Comparison of ENCODE assay signal across 10 cellular contexts in genomic region chr21:45001134-45002095, GRCh38.
DNase-seq lines count a peak whose midpoint lies in the region; ATAC-seq, FAIRE-seq and TF ChIP-seq lines count a peak whose summit lies in the region.
"Had no signal": no experiment of that assay in that cellular context is flagged by ENCODE, and none has a peak within 500 bp of the region (broad histone marks: within the 10 kb centered on the region; RNA-seq: fewer than 3 reads in every experiment).

No MANE protein-coding gene starts in this region.

- TF ChIP-seq POLR2A in K562 (conservative IDR thresholded peaks at IDR 0.05): no peak

- no peak overlapping the region for H3K27ac ChIP-seq in K562 (ENCODE audit: extremely low read depth, low read depth, low read length)
- H3K27ac ChIP-seq: Peyer's patch had no signal

- WGBS in K562 (ENCODE audit: insufficient coverage, low coverage, missing lambda C conversion rate): 15% methylated on average over 46 of the region's 46 CpGs

- FAIRE-seq in K562 (lab: Jason Lieb, UNC): no peak

- CTCF ChIA-PET in K562 (lab: Yijun Ruan, JAX; ENCODE audit: low intra/inter-chr PET ratio): interaction anchor here (0.6 kb wide), 1 partner anchor 109 kb away, joined by 3 read pairs; no protein-coding TSS in a partner anchor

- no peak overlapping the region for H2AFZ ChIP-seq in K562 (ENCODE audit: low read depth, low read length)

- H3K36me3 ChIP-seq in K562 (ENCODE audit: control insufficient read depth, insufficient read depth, low read length): no peaks in the 10 kb centered on the region
- H3K36me3 ChIP-seq: Peyer's patch had no signal

- H3K9me3 ChIP-seq in K562 (replicated peaks; ENCODE audit: control insufficient read depth, insufficient read depth, low read depth, low read length): no peaks in the 10 kb centered on the region
- H3K9me3 ChIP-seq: Peyer's patch had no signal

- in situ Hi-C loops in K562 (cut with MboI): no loop called here

- no peak for TF ChIP-seq RAD21 in K562 (CRISPR knock-in tag; conservative IDR thresholded peaks at IDR 0.05 in 1 of 2, IDR thresholded peaks at IDR 0.05 in 1 of 2)

- peaks cover 21 to 55% of the 10 kb centered on the region in 2 experiments; a peak in 4 of 5 replicates for H3K27me3 ChIP-seq in K562 (ENCODE audit: control insufficient read depth in 2 of 2, insufficient read depth in 2 of 2, low read length in 2 of 2)
- H3K27me3 ChIP-seq: Peyer's patch had no signal

- H3K9ac ChIP-seq in K562 (ENCODE audit: insufficient read depth in 1 of 2, low read depth in 2 of 2, low read length in 2 of 2): no peak overlapping the region; a peak in 1 of 4 replicates

- TF ChIP-seq EP300 in K562 (IDR thresholded peaks at IDR 0.05; ENCODE audit: low read length): no peak

- no peak for ATAC-seq in K562
- ATAC-seq in HG02840 (IDR thresholded peaks at IDR 0.05; ENCODE audit: low FRiP score, unreplicated experiment): no peak

- H3K4me3 ChIP-seq in K562: no peak overlapping the region
- H3K4me3 ChIP-seq: Peyer's patch had no signal

- no peaks in the 10 kb centered on the region for H3K9me1 ChIP-seq in K562 (ENCODE audit: control insufficient read depth, insufficient read depth, low read length)

- no peaks in the 10 kb centered on the region for H3K79me2 ChIP-seq in K562 (ENCODE audit: control insufficient read depth, insufficient read depth, low read length)

- BruUV-seq in K562 (replicated peaks; lab: Mats Ljungman, UMichigan): no TSS peak

- intact Hi-C loops in K562 (cut with micrococcal nuclease): no loop called here

- peak; percentile 49 for DNase-seq in activated effector memory CD4-positive, alpha-beta T cell treated with anti-CD3 and anti-CD28 coated beads, Interleukin-2, amount 50 U/mL, for 16 hours
- DNase-seq in activated effector memory CD4-positive, alpha-beta T cell treated with Interleukin-2 at 50 U/mL for 16 hours: no peak
- DNase-seq in K562 (ENCODE audit: extremely low read depth in 1 of 4, low spot score in 3 of 4) (no peak), kidney glomerular epithelial cell (lab: John Stamatoyannopoulos, UW) (peak; percentile 35), ureter (ENCODE audit: low spot score) (peak; percentile 74), NCI-H446 treated with DMSO at 0.1 percent for 48 hours (lab: John Stamatoyannopoulos, UW) (no peak), DMS 273 treated with DMSO at 0.1 percent for 48 hours (lab: John Stamatoyannopoulos, UW) (no peak)
- DNase-seq: activated CD8-positive, alpha-beta memory T cell treated with anti-CD3 and anti-CD28 coated beads, Interleukin-2, amount 50 U/mL, for 48 hours had no signal

- peaks cover 19% of the 10 kb centered on the region; the same call in 1 of the 2 replicates for H4K20me1 ChIP-seq in K562 (replicated peaks; ENCODE audit: control insufficient read depth, insufficient read depth, low read length)

- H3K4me1 ChIP-seq in K562 (replicated peaks in 1 of 2; ENCODE audit: control insufficient read depth in 2 of 2, insufficient read depth in 2 of 2, low read length in 2 of 2): peaks cover 9 to 56% of the 10 kb centered on the region in 2 experiments; a peak in 4 of 5 replicates
- H3K4me1 ChIP-seq: Peyer's patch had no signal

- no peak overlapping the region for H3K4me2 ChIP-seq in K562 (ENCODE audit: insufficient read depth, low read length)

- no peak for TF ChIP-seq CTCF in K562 (IDR thresholded peaks at IDR 0.05 in 2 of 3, conservative IDR thresholded peaks at IDR 0.05 in 1 of 3; ENCODE audit: insufficient read depth in 2 of 3, low read depth in 1 of 3, low read length in 3 of 3)

- POLR2A ChIA-PET in K562 (lab: Yijun Ruan, JAX): interaction anchor here (0.7 to 1.0 kb wide), 2 partner anchors 9 to 426 kb away, joined by 3 read pairs; no protein-coding TSS in a partner anchor

TF ChIP-seq in K562, 482 proteins besides CTCF, POLR2A, EP300 and RAD21:
- TF ChIP-seq CBX8 (IDR thresholded peaks at IDR 0.05; ENCODE audit: borderline replicate concordance, extremely low read depth, low read depth, low read length, poor library complexity, severe bottlenecking) (no peak), ZMIZ1 (IDR thresholded peaks at IDR 0.05; ENCODE audit: low read depth in 2 of 2, low read length in 2 of 2) (no peak), SAFB (IDR thresholded peaks at IDR 0.05; ENCODE audit: borderline replicate concordance, low read depth, low read length) (0 out of 2 replicates have a peak, but pooled peaks have one; percentile 32), ZNF449 (CRISPR knock-in tag; IDR thresholded peaks at IDR 0.05) (no peak)

Comparison
In these comparisons a context has a peak if more than half of its experiments do, and no peak if none do; other contexts are left out.
1. DNase-seq: peak in activated effector memory CD4-positive, alpha-beta T cell treated with anti-CD3 and anti-CD28 coated beads, Interleukin-2, amount 50 U/mL, for 16 hours (single experiment), kidney glomerular epithelial cell (single experiment) and ureter (single experiment); none in activated effector memory CD4-positive, alpha-beta T cell treated with Interleukin-2 at 50 U/mL for 16 hours (single experiment), K562 (0 of 4), NCI-H446 treated with DMSO at 0.1 percent for 48 hours (single experiment) and DMS 273 treated with DMSO at 0.1 percent for 48 hours (single experiment).